ENCODE assay signal across 6 cellular contexts in the genomic region with DNA sequence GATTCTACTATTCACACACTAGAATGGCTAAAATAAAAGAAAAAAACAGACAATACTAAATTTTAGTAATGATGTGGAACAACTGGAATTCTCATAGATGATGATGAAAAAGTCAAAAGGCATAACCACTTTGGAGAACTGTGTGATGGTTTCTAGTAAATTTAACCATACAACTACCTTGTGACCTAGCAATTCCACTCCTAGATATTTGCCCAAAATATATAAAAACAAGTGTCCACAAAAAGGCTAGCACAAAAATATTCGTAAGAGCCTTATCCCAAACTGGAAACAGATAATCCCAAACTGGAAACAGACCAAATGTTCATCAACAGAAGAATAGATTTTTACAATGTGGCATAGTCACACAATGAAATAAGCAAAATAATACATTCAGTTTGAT.
"Had no signal": no experiment of that assay in that cellular context is flagged by ENCODE, and none has a peak within 500 bp of the region (broad histone marks: within the 10 kb centered on the region; RNA-seq: fewer than 3 reads in every experiment).

No MANE protein-coding gene starts in this region.

- ATAC-seq: HepG2, K562 had no signal

- DNase-seq: IMR-90, KBM-7, KG1 had no signal

- H3K4me3 ChIP-seq: K562 had no signal

- H3K27ac ChIP-seq: HL-60 had no signal
